ENCODE assay signal across 16 cellular contexts in genomic region chr3:115787818-115788217, GRCh38.
DNase-seq lines count a peak whose midpoint lies in the region; FAIRE-seq and TF ChIP-seq lines count a peak whose summit lies in the region.
"Had no signal": no experiment of that assay in that cellular context is flagged by ENCODE, and none has a peak within 500 bp of the region (broad histone marks: within the 10 kb centered on the region; RNA-seq: fewer than 3 reads in every experiment).

No MANE protein-coding gene starts in this region.

- intact Hi-C loops in PC-9 (cut with micrococcal nuclease; ENCODE audit: unreplicated experiment), result loop anchor here (10.0 kb wide), 2 partner anchors 173 to 1163 kb away; no protein-coding TSS in a partner anchor
- intact Hi-C loops in colonic mucosa (cut with DNase I), result loop anchor here (10.0 kb wide), 2 partner anchors 573 to 633 kb away; no protein-coding TSS in a partner anchor

- no peaks in the 10 kb centered on the region for H3K36me3 ChIP-seq in PC-9 (ENCODE audit: low read depth)
- H3K36me3 ChIP-seq in fibroblast of lung (ENCODE audit: control insufficient read depth, insufficient read depth, low read length), result no peaks in the 10 kb centered on the region
- no peaks in the 10 kb centered on the region for H3K36me3 ChIP-seq in smooth muscle cell (ENCODE audit: low read depth)
- no peaks in the 10 kb centered on the region for H3K36me3 ChIP-seq in colonic mucosa
- H3K36me3 ChIP-seq: HAP-1 had no signal

- POLR2A ChIA-PET in PC-9 (lab: Charles Lee; ENCODE audit: unreplicated experiment), result no interaction called here

- H3K4me3 ChIP-seq in PC-9 (no peak overlapping the region), fibroblast of lung (replicated peaks in 1 of 4; ENCODE audit: control extremely low read depth in 1 of 4, insufficient read depth in 1 of 4, low read depth in 3 of 4, low read length in 4 of 4) (no peak overlapping the region), smooth muscle cell (no peak overlapping the region), colonic mucosa (no peak overlapping the region)
- H3K4me3 ChIP-seq: HAP-1, K562 had no signal

- DNase-seq in NCI-H82 (lab: John Stamatoyannopoulos, UW) (peak; percentile 52), NCI-H82 treated with DMSO at 0.1 percent for 48 hours (lab: John Stamatoyannopoulos, UW; ENCODE audit: unreplicated experiment) (no peak), PC-9 (no peak), fibroblast of lung (ENCODE audit: low read depth in 2 of 2) (no peak), smooth muscle cell (lab: John Stamatoyannopoulos, UW; ENCODE audit: unreplicated experiment) (no peak), RCC 7860 (ENCODE audit: low spot score) (no peak), colonic mucosa (no peak)
- no peak for DNase-seq in stimulated activated CD4-positive, alpha-beta T cell treated with anti-CD3 and anti-CD28 coated beads, Interleukin-4, amount 100 ng/mL, for 1 hour
- DNase-seq: DND-41, NCI-H1092 treated with DMSO at 0.1 percent for 48 hours, NCI-H1694, NCI-H510A treated with DMSO at 0.1 percent for 48 hours, NCI-H774 had no signal

- H3K9me3 ChIP-seq in PC-9 (ENCODE audit: insufficient read depth, low read depth) (peaks cover 6% of the 10 kb centered on the region; the same call in 1 of the 2 replicates), fibroblast of lung (ENCODE audit: control insufficient read depth, insufficient read depth, low read depth, low read length) (no peaks in the 10 kb centered on the region), smooth muscle cell (replicated peaks; ENCODE audit: low read depth) (no peaks in the 10 kb centered on the region), colonic mucosa (no peaks in the 10 kb centered on the region)
- H3K9me3 ChIP-seq: HAP-1 had no signal

- BruUV-seq in PC-9 (replicated peaks; lab: Mats Ljungman, UMichigan), result no TSS peak

- H3K4me1 ChIP-seq in PC-9 (replicated peaks; ENCODE audit: insufficient read depth) (peaks cover 69% of the 10 kb centered on the region), fibroblast of lung (ENCODE audit: control insufficient read depth, extremely low read depth, insufficient read depth, low read length) (peaks cover 16% of the 10 kb centered on the region), smooth muscle cell (ENCODE audit: low read depth) (peaks cover 22% of the 10 kb centered on the region), colonic mucosa (peaks cover 3% of the 10 kb centered on the region)

- CTCF ChIA-PET in PC-9 (lab: Charles Lee), result no interaction called here

- no peak for TF ChIP-seq CTCF in PC-9 (conservative IDR thresholded peaks at IDR 0.05)
- no peak for TF ChIP-seq CTCF in fibroblast of lung (conservative IDR thresholded peaks at IDR 0.05 in 1 of 2, IDR thresholded peaks at IDR 0.05 in 1 of 2; ENCODE audit: low read depth in 1 of 2, low read length in 2 of 2)
- TF ChIP-seq CTCF in smooth muscle cell (IDR thresholded peaks at IDR 0.05; ENCODE audit: borderline replicate concordance, insufficient read depth, poor library complexity, severe bottlenecking), result no peak
- no peak for TF ChIP-seq CTCF in colonic mucosa (IDR thresholded peaks at IDR 0.05)

- H4K20me1 ChIP-seq in PC-9 (ENCODE audit: insufficient read depth) (no peaks in the 10 kb centered on the region; the same call in 1 of the 2 replicates), fibroblast of lung (ENCODE audit: control insufficient read depth, extremely low read depth, insufficient read depth, low read length) (no peaks in the 10 kb centered on the region), smooth muscle cell (ENCODE audit: low read depth) (no peaks in the 10 kb centered on the region)

- H3K27ac ChIP-seq in PC-9 (peak overlapping the region; percentile 89), fibroblast of lung (ENCODE audit: insufficient read depth, low read length) (peak overlapping the region; percentile 45), smooth muscle cell (ENCODE audit: low read depth) (peak overlapping the region; percentile 97), colonic mucosa (no peak overlapping the region)
- H3K27ac ChIP-seq: 22Rv1 had no signal

- no peak for FAIRE-seq in RCC 7860 (lab: Jason Lieb, UNC)
- FAIRE-seq: K562 had no signal

- H3F3A ChIP-seq in PC-9 (ENCODE audit: insufficient read depth, low read depth), result peaks cover 62% of the 10 kb centered on the region
- peaks cover 8% of the 10 kb centered on the region for H3F3A ChIP-seq in smooth muscle cell (ENCODE audit: low read depth)

- WGBS in smooth muscle cell (ENCODE audit: low lambda C conversion rate), result 91% methylated on average over 2 of the region's 2 CpGs

- H3K4me2 ChIP-seq in PC-9 (no peak overlapping the region), fibroblast of lung (ENCODE audit: extremely low read depth, insufficient read depth, low read length) (no peak overlapping the region), smooth muscle cell (no peak overlapping the region)

- H3K27me3 ChIP-seq in PC-9 (ENCODE audit: insufficient read depth, low read depth), result no peaks in the 10 kb centered on the region
- no peaks in the 10 kb centered on the region for H3K27me3 ChIP-seq in fibroblast of lung (ENCODE audit: control insufficient read depth, insufficient read depth, low read length)
- H3K27me3 ChIP-seq in smooth muscle cell (ENCODE audit: low read depth), result no peaks in the 10 kb centered on the region
- no peaks in the 10 kb centered on the region for H3K27me3 ChIP-seq in colonic mucosa

- H3K9me2 ChIP-seq in PC-9 (ENCODE audit: insufficient read depth), result no peaks in the 10 kb centered on the region

- no peak overlapping the region for H3K9ac ChIP-seq in fibroblast of lung (ENCODE audit: insufficient read depth, low read length)
- no peak overlapping the region for H3K9ac ChIP-seq in smooth muscle cell (ENCODE audit: low read depth)
- no peak overlapping the region for H3K9ac ChIP-seq in colonic mucosa (ENCODE audit: low read depth in 2 of 2, low read length in 2 of 2)

- H3K79me2 ChIP-seq in PC-9 (ENCODE audit: low read depth), result no peaks in the 10 kb centered on the region
- no peaks in the 10 kb centered on the region for H3K79me2 ChIP-seq in fibroblast of lung (ENCODE audit: control insufficient read depth, insufficient read depth, low read length)
- no peaks in the 10 kb centered on the region for H3K79me2 ChIP-seq in smooth muscle cell (ENCODE audit: low read depth)

- no peak overlapping the region for H2AFZ ChIP-seq in PC-9
- H2AFZ ChIP-seq in fibroblast of lung (ENCODE audit: low read length), result no peak overlapping the region
- no peak overlapping the region for H2AFZ ChIP-seq in smooth muscle cell (ENCODE audit: low read depth)
